ENCODE assay signal across 8 cellular contexts in genomic region chr17:44121997-44122824, GRCh38. TPM values are rescaled to one million over a fixed set of nuclear protein-coding genes. Genes with fewer than 3 reads are reported as not detected.
DNase-seq lines count a peak whose midpoint lies in the region; ATAC-seq, FAIRE-seq and TF ChIP-seq lines count a peak whose summit lies in the region.

No MANE protein-coding gene starts in this region.

- peaks cover 28% of the 10 kb centered on the region for H3K4me1 ChIP-seq in CD8-positive, alpha-beta T cell (ENCODE audit: insufficient read depth, low read length)
- H3K4me1 ChIP-seq in OCI-LY1 (ENCODE audit: insufficient read depth, low read length, severe bottlenecking) (peaks cover 15% of the 10 kb centered on the region), H1 (replicated peaks in 1 of 4; ENCODE audit: control insufficient read depth in 3 of 4, insufficient read depth in 4 of 4, low read length in 3 of 4) (peaks cover 17 to 31% (median 21%) of the 10 kb centered on the region in 4 experiments), neutrophil (ENCODE audit: control insufficient read depth in 1 of 2, insufficient read depth in 1 of 2, low read depth in 1 of 2, low read length in 1 of 2) (peaks cover 22 to 27% of the 10 kb centered on the region in 2 experiments)

- H3K18ac ChIP-seq in H1 (ENCODE audit: extremely low read depth, low read length), result peak overlapping the region; percentile 5; the same call in 1 of the 2 replicates

- peak overlapping the region; percentile 97 for H3K4me3 Mint-ChIP-seq in CD8-positive, alpha-beta T cell

- H3K36me3 Mint-ChIP-seq in CD8-positive, alpha-beta T cell, result peaks cover 6% of the 10 kb centered on the region

- CTCF ChIA-PET in CD8-positive, alpha-beta T cell (lab: Charles Lee), result interaction anchor here (0.9 to 1.9 kb wide), 7 partner anchors 7 to 232 kb away, joined by 3 to 12 read pairs (median 4); partner anchors contain the start of genes HROB and TMUB2
- CTCF ChIA-PET in H1 (lab: Charles Lee; ENCODE audit: partially characterized antibody), result interaction anchor here (1.2 to 20.6 kb wide), 7 partner anchors 18 to 213 kb away, joined by 3 to 638 read pairs (median 5); partner anchors contain the start of gene ASB16

- peak overlapping the region; percentile 83 for H3K4me2 ChIP-seq in OCI-LY1 (ENCODE audit: low read length)
- H3K4me2 ChIP-seq in H1 (ENCODE audit: insufficient read depth in 1 of 2, low read depth in 2 of 2, low read length in 2 of 2), result peak overlapping the region; percentile 81 to 93

- H4K20me1 ChIP-seq in OCI-LY1 (ENCODE audit: insufficient read depth, low read length) (no peaks in the 10 kb centered on the region), H1 (replicated peaks in 1 of 2; ENCODE audit: control insufficient read depth in 1 of 2, insufficient read depth in 2 of 2, low read length in 2 of 2) (peaks cover 3 to 11% of the 10 kb centered on the region in 2 experiments)

- TF ChIP-seq CTCF in CD8-positive, alpha-beta T cell (IDR thresholded peaks at IDR 0.05), result no peak
- TF ChIP-seq CTCF in OCI-LY1 (IDR thresholded peaks at IDR 0.05; ENCODE audit: low read length) (no peak), H1 (IDR thresholded peaks at IDR 0.05; ENCODE audit: control extremely low read depth in 1 of 3, insufficient read depth in 1 of 3, low read depth in 1 of 3, low read length in 3 of 3) (no peak), neutrophil (IDR thresholded peaks at IDR 0.05) (no peak)

- H2BK5ac ChIP-seq in H1 (ENCODE audit: low read depth, low read length), result peak overlapping the region; percentile 71; the same call in 1 of the 2 replicates

- POLR2A ChIA-PET in CD8-positive, alpha-beta T cell (lab: Charles Lee), result interaction anchor here (0.9 to 1.9 kb wide), 9 partner anchors 11 to 205 kb away, joined by 3 to 17 read pairs (median 5); partner anchors contain the start of genes G6PC3, TMEM101, TMUB2 and UBTF
- POLR2A ChIA-PET in H1 (lab: Charles Lee; ENCODE audit: partially characterized antibody), result interaction anchor here (0.8 to 3.1 kb wide), 15 partner anchors 10 to 231 kb away, joined by 3 to 24 read pairs (median 4); partner anchors contain the start of genes ASB16 and TMUB2

- H3K4ac ChIP-seq in H1 (replicated peaks; ENCODE audit: insufficient read length, low read depth, low read length), result no peak overlapping the region

- no peaks in the 10 kb centered on the region for H3K27me3 ChIP-seq in CD8-positive, alpha-beta T cell (ENCODE audit: insufficient read depth, low read length)
- H3K27me3 ChIP-seq in OCI-LY1 (ENCODE audit: insufficient read depth, low read length) (no peaks in the 10 kb centered on the region), H1 (replicated peaks in 1 of 4; ENCODE audit: control insufficient read depth in 3 of 4, extremely low read depth in 1 of 4, insufficient read depth in 3 of 4, low read length in 3 of 4) (no peaks in the 10 kb centered on the region), neutrophil (no peaks in the 10 kb centered on the region)

- no peaks in the 10 kb centered on the region for H3K27me3 Mint-ChIP-seq in CD8-positive, alpha-beta T cell (ENCODE audit: low read depth)

- peak overlapping the region; percentile 96 for H3K27ac Mint-ChIP-seq in CD8-positive, alpha-beta T cell

- H2AK5ac ChIP-seq in H1 (ENCODE audit: low read depth, low read length), result no peak overlapping the region; the same call in 1 of the 2 replicates

- no peak for ATAC-seq in CD8-positive, alpha-beta T cell
- no peak for ATAC-seq in GM18511 (IDR thresholded peaks at IDR 0.05; ENCODE audit: unreplicated experiment)

- TF ChIP-seq POLR2A in H1 (IDR thresholded peaks at IDR 0.05; ENCODE audit: control extremely low read depth in 1 of 2, low read depth in 2 of 2, low read length in 2 of 2), result no peak

- no peak overlapping the region for H3K56ac ChIP-seq in H1 (replicated peaks; ENCODE audit: insufficient read length, low read depth, low read length)

- no peaks in the 10 kb centered on the region for H3K9me3 Mint-ChIP-seq in CD8-positive, alpha-beta T cell

- H4K8ac ChIP-seq in H1 (ENCODE audit: extremely low read depth, insufficient read depth, low read length), result no peak overlapping the region

- H3K9me2 ChIP-seq in OCI-LY1 (ENCODE audit: low read depth, low read length), result no peaks in the 10 kb centered on the region

- H3K4me3 ChIP-seq in CD8-positive, alpha-beta T cell (ENCODE audit: low read depth, low read length), result peak overlapping the region; percentile 60
- H3K4me3 ChIP-seq in OCI-LY1 (ENCODE audit: low read depth, low read length, poor library complexity, severe bottlenecking) (peak overlapping the region; percentile 68), H1 (ENCODE audit: extremely low read depth in 1 of 4, insufficient read depth in 2 of 4, low read depth in 3 of 4, low read length in 4 of 4) (peak overlapping the region; percentile 68 to 99 (median 86)), neutrophil (ENCODE audit: low read depth in 1 of 2, low read length in 1 of 2) (peak overlapping the region; percentile 94)

- peaks cover 50% of the 10 kb centered on the region for H3K4me1 Mint-ChIP-seq in CD8-positive, alpha-beta T cell (ENCODE audit: low read depth)

- no peaks in the 10 kb centered on the region for H3K9me3 ChIP-seq in CD8-positive, alpha-beta T cell (ENCODE audit: low read length)
- H3K9me3 ChIP-seq in OCI-LY1 (ENCODE audit: low read length), result no peaks in the 10 kb centered on the region
- H3K9me3 ChIP-seq in H1 (ENCODE audit: insufficient read depth in 2 of 2, low read depth in 1 of 2, low read length in 1 of 2), result no peaks in the 10 kb centered on the region
- H3K9me3 ChIP-seq in neutrophil, result no peaks in the 10 kb centered on the region

- H3K36me3 ChIP-seq in CD8-positive, alpha-beta T cell (ENCODE audit: insufficient read depth, low read length), result peaks cover 2% of the 10 kb centered on the region
- no peaks in the 10 kb centered on the region for H3K36me3 ChIP-seq in OCI-LY1 (ENCODE audit: insufficient read depth, low read length)
- no peaks in the 10 kb centered on the region for H3K36me3 ChIP-seq in H1 (ENCODE audit: control insufficient read depth in 2 of 4, insufficient read depth in 4 of 4, low read length in 3 of 4)
- peaks cover 20% of the 10 kb centered on the region for H3K36me3 ChIP-seq in neutrophil

- TF ChIP-seq EP300 in H1 (IDR thresholded peaks at IDR 0.05; ENCODE audit: borderline replicate concordance in 1 of 2, low read depth in 2 of 2, low read length in 2 of 2), result no peak

- no peak for DNase-seq in CD8-positive, alpha-beta T cell
- no peak for DNase-seq in H1 (ENCODE audit: low read depth in 1 of 2, low spot score in 2 of 2)
- no peak for DNase-seq in NCI-H2081 treated with DMSO at 0.1 percent for 48 hours (lab: John Stamatoyannopoulos, UW)
- no peak for DNase-seq in activated gamma-delta T cell (lab: John Stamatoyannopoulos, UW)
- DNase-seq in dermis blood vessel endothelial cell, result no peak

- no peak for TF ChIP-seq RAD21 in H1 (IDR thresholded peaks at IDR 0.05 in 1 of 2, conservative IDR thresholded peaks at IDR 0.05 in 1 of 2; ENCODE audit: low read depth in 2 of 2, low read length in 2 of 2)

- intact Hi-C loops in CD8-positive, alpha-beta T cell (cut with DNase I, micrococcal nuclease), result loop anchor here (2.0 to 10.0 kb wide), 6 partner anchors 95 to 217 kb away; partner anchors contain the start of genes TMEM101 (in 2 of the 2), MPP2 (in 1 of the 2), RUNDC3A (in 1 of the 2) and UBTF (in 1 of the 2)

- no peak overlapping the region; the same call in 1 of the 2 replicates for H2BK15ac ChIP-seq in H1 (ENCODE audit: low read length)

- H3K9ac ChIP-seq in OCI-LY1 (ENCODE audit: low read length), result peak overlapping the region; percentile 53; the same call in 1 of the 2 replicates
- H3K9ac ChIP-seq in H1 (replicated peaks in 1 of 4; ENCODE audit: extremely low read depth in 1 of 4, low read depth in 3 of 4, low read length in 3 of 4), result peak overlapping the region in 3 of 4 experiments; percentile 65 to 84 (median 80); a peak in 2 of 7 replicates

- no peak overlapping the region for H2AFZ ChIP-seq in OCI-LY1 (ENCODE audit: low read length)
- H2AFZ ChIP-seq in H1 (ENCODE audit: low read length), result no peak overlapping the region

- H3K23me2 ChIP-seq in H1 (ENCODE audit: low read depth, low read length), result peaks cover 7% of the 10 kb centered on the region; the same call in 1 of the 2 replicates

- H3K23ac ChIP-seq in H1 (ENCODE audit: insufficient read length), result no peak overlapping the region

- H3K79me2 ChIP-seq in OCI-LY1 (ENCODE audit: insufficient read depth, low read length), result no peaks in the 10 kb centered on the region
- peaks cover 0 to 57% of the 10 kb centered on the region in 2 experiments; a peak in 2 of 4 replicates for H3K79me2 ChIP-seq in H1 (ENCODE audit: control insufficient read depth in 1 of 2, insufficient read depth in 2 of 2, low read length in 2 of 2)

- H2BK120ac ChIP-seq in H1 (replicated peaks; ENCODE audit: low read depth, low read length), result no peak overlapping the region

- no peak overlapping the region for H3K14ac ChIP-seq in H1 (ENCODE audit: insufficient read length)

- FAIRE-seq in H1 (lab: Jason Lieb, UNC), result no peak

- peak overlapping the region; percentile 75 for H3K27ac ChIP-seq in CD8-positive, alpha-beta T cell (ENCODE audit: low read depth, low read length)
- H3K27ac ChIP-seq in OCI-LY1 (ENCODE audit: low read depth, low read length, poor library complexity, severe bottlenecking) (no peak overlapping the region), H1 (ENCODE audit: low read depth, low read length) (0 out of 2 replicates have a peak overlapping the region, but pooled peaks have one; percentile 81), neutrophil (peak overlapping the region; percentile 98)

- H4K91ac ChIP-seq in H1 (replicated peaks; ENCODE audit: insufficient read length, low read length), result peak overlapping the region; percentile 54

- no peaks in the 10 kb centered on the region for H3F3A ChIP-seq in OCI-LY1 (ENCODE audit: insufficient read depth, low read length)

- WGBS in H1 (ENCODE audit: extremely low coverage in 1 of 2, insufficient coverage in 1 of 2, insufficient read length in 1 of 2, insufficient replicate concordance in 2 of 2, low coverage in 1 of 2, low lambda C conversion rate in 2 of 2, missing lambda C conversion rate in 1 of 2), 2 experiments, result 50% methylated on average over 1 of the region's 1 CpG; no CpG with 5 or more reads in 1 of the 2 experiments

- H3K79me1 ChIP-seq in H1 (ENCODE audit: low read depth, low read length), result peaks cover 25% of the 10 kb centered on the region

- H2BK12ac ChIP-seq in H1 (ENCODE audit: low read depth, low read length), result peak overlapping the region; percentile 27

- H4K5ac ChIP-seq in H1 (ENCODE audit: insufficient read length, low read depth, low read length), result no peak overlapping the region

- H2BK20ac ChIP-seq in H1 (ENCODE audit: low read length), result no peak overlapping the region

RNA-seq across cellular contexts. Expression of gene HDAC5, which starts 1.2 kb away (rescaled TPM):
- 10 to 100 TPM; 95.6 to 96.3 TPM for total RNA-seq in CD8-positive, alpha-beta T cell
- total RNA-seq in H1 (2021; fragmentation: NEBNext Ultra II Directional; extraction: Animal tissue kit (Norgen Biotek cat#: 25700)), result 48.5 and 54.0 TPM in 2 replicates
- 54.4 and 79.2 TPM in 2 replicates for polyA plus RNA-seq in H1 (2011; rRNA removed)
- polyA plus RNA-seq in H1 (2011; cell fraction: cytosol; rRNA removed), result 78.3 TPM
- 103 TPM for polyA plus RNA-seq in H1 (2011; cell fraction: nucleus; rRNA removed)
- polyA plus RNA-seq in H1 (2012, experiment 1 of 2), result 31.8 to 62.6 TPM (median 53.9 TPM) in 4 replicates
- 44.0 TPM for polyA plus RNA-seq in H1 (2012, experiment 2 of 2)
- 23.8 TPM for polyA plus RNA-seq in H1 (2013, experiment 1 of 2)
- polyA plus RNA-seq in H1 (2013, experiment 2 of 2), result 23.7 TPM
- 77.4 and 115 TPM in 2 replicates for polyA minus RNA-seq in H1 (2011; rRNA and poly(A)+ RNA removed)
- polyA minus RNA-seq in H1 (2011; cell fraction: cytosol; rRNA and poly(A)+ RNA removed), result 41.8 TPM
- polyA minus RNA-seq in H1 (2011; cell fraction: nucleus; rRNA and poly(A)+ RNA removed), result 57.9 TPM
- 50.3 and 52.1 TPM in 2 replicates for total RNA-seq in dermis blood vessel endothelial cell

RNA-seq across cellular contexts. Expression of gene HROB, which starts 19.5 kb away (rescaled TPM):
- 1 to 10 TPM; 4.0 to 4.9 TPM for total RNA-seq in CD8-positive, alpha-beta T cell
- total RNA-seq in H1 (2021; fragmentation: NEBNext Ultra II Directional; extraction: Animal tissue kit (Norgen Biotek cat#: 25700)), result 18.8 and 19.4 TPM in 2 replicates
- polyA plus RNA-seq in H1 (2011; rRNA removed), result 21.6 and 24.1 TPM in 2 replicates
- 17.5 TPM for polyA plus RNA-seq in H1 (2011; cell fraction: cytosol; rRNA removed)
- 32.1 TPM for polyA plus RNA-seq in H1 (2011; cell fraction: nucleus; rRNA removed)
- polyA plus RNA-seq in H1 (2012, experiment 1 of 2), result 16.3 to 20.8 TPM (median 17.6 TPM) in 4 replicates
- 16.8 TPM for polyA plus RNA-seq in H1 (2012, experiment 2 of 2)
- 10.8 TPM for polyA plus RNA-seq in H1 (2013, experiment 1 of 2)
- polyA plus RNA-seq in H1 (2013, experiment 2 of 2), result 10.3 TPM
- 35.7 and 36.8 TPM in 2 replicates for polyA minus RNA-seq in H1 (2011; rRNA and poly(A)+ RNA removed)
- polyA minus RNA-seq in H1 (2011; cell fraction: cytosol; rRNA and poly(A)+ RNA removed), result 17.8 TPM
- 18.6 TPM for polyA minus RNA-seq in H1 (2011; cell fraction: nucleus; rRNA and poly(A)+ RNA removed)
- 1.2 and 2.9 TPM in 2 replicates for total RNA-seq in dermis blood vessel endothelial cell

RNA-seq across cellular contexts. Expression of gene ASB16, which starts 48.3 kb away (rescaled TPM):
- not detected for total RNA-seq in CD8-positive, alpha-beta T cell
- total RNA-seq in H1 (2021; fragmentation: NEBNext Ultra II Directional; extraction: Animal tissue kit (Norgen Biotek cat#: 25700)), result 0.19 TPM in 1 of 2 replicates, not detected in the other
- 0.05 and 0.09 TPM in 2 replicates for polyA plus RNA-seq in H1 (2011; rRNA removed)
- polyA plus RNA-seq in H1 (2011; cell fraction: cytosol; rRNA removed), result 0.05 TPM
- 0.17 TPM for polyA plus RNA-seq in H1 (2011; cell fraction: nucleus; rRNA removed)
- 1.7 to 2.5 TPM (median 2.3 TPM) in 4 replicates for polyA plus RNA-seq in H1 (2012, experiment 1 of 2)
- 0.79 TPM for polyA plus RNA-seq in H1 (2012, experiment 2 of 2)
- polyA plus RNA-seq in H1 (2013, experiment 1 of 2), result 0.06 TPM
- 0.04 TPM for polyA plus RNA-seq in H1 (2013, experiment 2 of 2)
- polyA minus RNA-seq in H1 (2011; rRNA and poly(A)+ RNA removed), result 0.10 TPM in 1 of 2 replicates, not detected in the other
- not detected for polyA minus RNA-seq in H1 (2011; cell fraction: cytosol; rRNA and poly(A)+ RNA removed)
- not detected for polyA minus RNA-seq in H1 (2011; cell fraction: nucleus; rRNA and poly(A)+ RNA removed)
- 0.17 TPM in 1 of 2 replicates, not detected in the other for total RNA-seq in dermis blood vessel endothelial cell

RNA-seq across cellular contexts. Expression of gene G6PC3, which starts 51.7 kb away (rescaled TPM):
- total RNA-seq in CD8-positive, alpha-beta T cell, result 1 to 10 TPM; 4.8 to 5.9 TPM
- 104 and 114 TPM in 2 replicates for total RNA-seq in H1 (2021; fragmentation: NEBNext Ultra II Directional; extraction: Animal tissue kit (Norgen Biotek cat#: 25700))
- 343 and 436 TPM in 2 replicates for polyA plus RNA-seq in H1 (2011; rRNA removed)
- 191 TPM for polyA plus RNA-seq in H1 (2011; cell fraction: cytosol; rRNA removed)
- 198 TPM for polyA plus RNA-seq in H1 (2011; cell fraction: nucleus; rRNA removed)
- 143 to 233 TPM (median 204 TPM) in 4 replicates for polyA plus RNA-seq in H1 (2012, experiment 1 of 2)
- polyA plus RNA-seq in H1 (2012, experiment 2 of 2), result 249 TPM
- 394 TPM for polyA plus RNA-seq in H1 (2013, experiment 1 of 2)
- polyA plus RNA-seq in H1 (2013, experiment 2 of 2), result 451 TPM
- polyA minus RNA-seq in H1 (2011; rRNA and poly(A)+ RNA removed), result 132 and 168 TPM in 2 replicates
- 151 TPM for polyA minus RNA-seq in H1 (2011; cell fraction: cytosol; rRNA and poly(A)+ RNA removed)
- 96.9 TPM for polyA minus RNA-seq in H1 (2011; cell fraction: nucleus; rRNA and poly(A)+ RNA removed)
- 14.3 and 35.1 TPM in 2 replicates for total RNA-seq in dermis blood vessel endothelial cell

RNA-seq across cellular contexts. Expression of gene LSM12, which starts 55.7 kb away (rescaled TPM):
- 10 to 100 TPM; 39.8 to 40.5 TPM for total RNA-seq in CD8-positive, alpha-beta T cell
- 118 and 142 TPM in 2 replicates for total RNA-seq in H1 (2021; fragmentation: NEBNext Ultra II Directional; extraction: Animal tissue kit (Norgen Biotek cat#: 25700))
- polyA plus RNA-seq in H1 (2011; rRNA removed), result 51.6 and 69.8 TPM in 2 replicates
- polyA plus RNA-seq in H1 (2011; cell fraction: cytosol; rRNA removed), result 57.3 TPM
- 31.1 TPM for polyA plus RNA-seq in H1 (2011; cell fraction: nucleus; rRNA removed)
- polyA plus RNA-seq in H1 (2012, experiment 1 of 2), result 59.4 to 75.6 TPM (median 69.7 TPM) in 4 replicates
- polyA plus RNA-seq in H1 (2012, experiment 2 of 2), result 76.0 TPM
- polyA plus RNA-seq in H1 (2013, experiment 1 of 2), result 126 TPM
- 129 TPM for polyA plus RNA-seq in H1 (2013, experiment 2 of 2)
- 83.5 and 95.8 TPM in 2 replicates for polyA minus RNA-seq in H1 (2011; rRNA and poly(A)+ RNA removed)
- 54.6 TPM for polyA minus RNA-seq in H1 (2011; cell fraction: cytosol; rRNA and poly(A)+ RNA removed)
- polyA minus RNA-seq in H1 (2011; cell fraction: nucleus; rRNA and poly(A)+ RNA removed), result 32.1 TPM
- total RNA-seq in dermis blood vessel endothelial cell, result 21.8 and 32.0 TPM in 2 replicates
